ENCODE assay signal across 33 cellular contexts in genomic region chr4:188780028-188780427, GRCh38.
"Had no signal": no experiment of that assay in that cellular context is flagged by ENCODE, and none has a peak within 500 bp of the region (broad histone marks: within the 10 kb centered on the region; RNA-seq: fewer than 3 reads in every experiment).

No MANE protein-coding gene starts in this region.

- H3K27ac Mint-ChIP-seq: activated naive CD4-positive, alpha-beta T cell treated with anti-CD3 and anti-CD28 coated beads for 36 hours; activated naive CD8-positive, alpha-beta T cell treated with anti-CD3 and anti-CD28 coated beads, Interleukin-2, amount 10 ng/mL, durations not matched to agents 7 days and 5 days; immature natural killer cell; naive thymus-derived CD4-positive, alpha-beta T cell; stimulated activated naive B cell treated with anti-CD40 and anti-IgM and Interleukin-4, amounts not matched to agents 10 μg/mL and 1 μg/mL and 100 μg/mL, for 72 hours; T-helper 2 cell treated with Interferon-gamma antibody and Interleukin-4, amounts not matched to agents 5 μg/mL and 100 μg/mL, for 36 hours had no signal

- H3K4me1 ChIP-seq: gastroesophageal sphincter, heart left ventricle, parathyroid adenoma, psoas muscle, sigmoid colon, stomach, thyroid gland, upper lobe of left lung, vagina had no signal

- H3K36me3 ChIP-seq: gastroesophageal sphincter, heart left ventricle, sigmoid colon, stomach, thyroid gland, upper lobe of left lung, vagina had no signal

- DNase-seq: activated CD4-positive, alpha-beta T cell treated with anti-CD3 and anti-CD28 coated beads for 48 hours; activated CD4-positive, alpha-beta T cell treated with anti-CD3 and anti-CD28 coated beads, Interleukin-2, amount 50 U/mL, for 48 hours; activated CD8-positive, alpha-beta memory T cell treated with anti-CD3 and anti-CD28 coated beads for 24 hours; activated effector memory CD4-positive, alpha-beta T cell treated with anti-CD3 and anti-CD28 coated beads, Interleukin-2, amount 50 U/mL, for 16 hours; activated naive CD4-positive, alpha-beta T cell treated with anti-CD3 and anti-CD28 coated beads for 36 hours; activated naive CD8-positive, alpha-beta T cell treated with anti-CD3 and anti-CD28 coated beads, Interleukin-2, amount 10 ng/mL, durations not matched to agents 7 days and 5 days; amniotic stem cell; dorsolateral prefrontal cortex; effector memory CD4-positive, alpha-beta T cell; heart left ventricle; hypothalamus; immature natural killer cell; kidney; left colon; midbrain; naive thymus-derived CD4-positive, alpha-beta T cell; psoas muscle; sigmoid colon; small intestine; stimulated activated CD4-positive, alpha-beta T cell treated with anti-CD3 and anti-CD28 coated beads, Interleukin-1b, Interleukin-23, amount 100 ng/mL, for 48 hours; stimulated activated naive B cell treated with anti-CD40 and anti-IgM and Interleukin-4, amounts not matched to agents 10 μg/mL and 1 μg/mL and 100 μg/mL, for 72 hours; stomach; T-helper 1 cell; thyroid gland; upper lobe of left lung had no signal

- H3K36me3 Mint-ChIP-seq: activated naive CD8-positive, alpha-beta T cell treated with anti-CD3 and anti-CD28 coated beads, Interleukin-2, amount 10 ng/mL, durations not matched to agents 7 days and 5 days; immature natural killer cell; naive thymus-derived CD4-positive, alpha-beta T cell; stimulated activated naive B cell treated with anti-CD40 and anti-IgM and Interleukin-4, amounts not matched to agents 10 μg/mL and 1 μg/mL and 100 μg/mL, for 72 hours had no signal

- H3K9me3 ChIP-seq: gastroesophageal sphincter, heart left ventricle, psoas muscle, stomach, thyroid gland, vagina had no signal

- H3K4me1 Mint-ChIP-seq: activated naive CD8-positive, alpha-beta T cell treated with anti-CD3 and anti-CD28 coated beads, Interleukin-2, amount 10 ng/mL, durations not matched to agents 7 days and 5 days; central memory CD8-positive, alpha-beta T cell; immature natural killer cell; naive thymus-derived CD4-positive, alpha-beta T cell; stimulated activated naive B cell treated with anti-CD40 and anti-IgM and Interleukin-4, amounts not matched to agents 10 μg/mL and 1 μg/mL and 100 μg/mL, for 72 hours had no signal

- H3K27ac ChIP-seq: coronary artery, dorsolateral prefrontal cortex, gastroesophageal sphincter, heart left ventricle, parathyroid adenoma, psoas muscle, sigmoid colon, stomach, thyroid gland, upper lobe of left lung, vagina, VCaP had no signal

- H3K4me3 Mint-ChIP-seq: activated naive CD4-positive, alpha-beta T cell treated with anti-CD3 and anti-CD28 coated beads for 36 hours; activated naive CD8-positive, alpha-beta T cell treated with anti-CD3 and anti-CD28 coated beads, Interleukin-2, amount 10 ng/mL, durations not matched to agents 7 days and 5 days; central memory CD8-positive, alpha-beta T cell; immature natural killer cell; naive thymus-derived CD4-positive, alpha-beta T cell; stimulated activated naive B cell treated with anti-CD40 and anti-IgM and Interleukin-4, amounts not matched to agents 10 μg/mL and 1 μg/mL and 100 μg/mL, for 72 hours; T-helper 2 cell treated with Interferon-gamma antibody and Interleukin-4, amounts not matched to agents 5 μg/mL and 100 μg/mL, for 36 hours had no signal

- ATAC-seq: activated CD4-positive, CD25-positive, alpha-beta regulatory T cell treated with anti-CD3 and anti-CD28 coated beads, Interleukin-2, amount 50 U/mL, for 24 hours; gastroesophageal sphincter; heart left ventricle; left colon; naive thymus-derived CD4-positive, alpha-beta T cell; psoas muscle; stimulated activated naive B cell treated with anti-CD40 and anti-IgM and Interleukin-4, amounts not matched to agents 10 μg/mL and 1 μg/mL and 100 μg/mL, for 72 hours had no signal

- H3K9me3 Mint-ChIP-seq: activated naive CD8-positive, alpha-beta T cell treated with anti-CD3 and anti-CD28 coated beads, Interleukin-2, amount 10 ng/mL, durations not matched to agents 7 days and 5 days; central memory CD8-positive, alpha-beta T cell; stimulated activated naive B cell treated with anti-CD40 and anti-IgM and Interleukin-4, amounts not matched to agents 10 μg/mL and 1 μg/mL and 100 μg/mL, for 72 hours had no signal

- H3K27me3 Mint-ChIP-seq: activated naive CD8-positive, alpha-beta T cell treated with anti-CD3 and anti-CD28 coated beads, Interleukin-2, amount 10 ng/mL, durations not matched to agents 7 days and 5 days; central memory CD8-positive, alpha-beta T cell; naive thymus-derived CD4-positive, alpha-beta T cell; stimulated activated naive B cell treated with anti-CD40 and anti-IgM and Interleukin-4, amounts not matched to agents 10 μg/mL and 1 μg/mL and 100 μg/mL, for 72 hours had no signal

- H3K4me3 ChIP-seq: coronary artery, dorsolateral prefrontal cortex, gastroesophageal sphincter, heart left ventricle, psoas muscle, sigmoid colon, stomach, thyroid gland, upper lobe of left lung, vagina had no signal
